In genomic region chr13:100859861-100860260, GRCh38 we compare ENCODE assay signal across 36 cellular contexts.
"Had no signal": no experiment of that assay in that cellular context is flagged by ENCODE, and none has a peak within 500 bp of the region (broad histone marks: within the 10 kb centered on the region; RNA-seq: fewer than 3 reads in every experiment).

No MANE protein-coding gene starts in this region.

- H3K4me3 Mint-ChIP-seq: activated B cell treated with CpG ODN at 0.5 μM for 24 hours; activated CD8-positive, alpha-beta T cell treated with anti-CD3 and anti-CD28 coated beads for 36 hours; activated naive CD8-positive, alpha-beta T cell; activated T-cell treated with anti-CD3 and anti-CD28 coated beads, Interleukin-2, amount 50 U/mL, for 4 hours; activated T-helper 17 cell treated with anti-CD3 and anti-CD28 coated beads, Interleukin-2, amount 50 U/mL, for 72 hours; brain; dendritic cell treated with granulocyte-macrophage colony-stimulating factor and Interleukin-4, amounts not matched to agents 40 ng/mL and 50 ng/mL, for 4 days; endodermal cell; T-cell; T-helper 1 cell treated with Interleukin-12 subunit alpha and Interleukin-12 subunit beta and Interleukin-4 antibody, amounts not matched to agents 30 μg/mL and 1 μg/mL, for 36 hours; T-helper 2 cell treated with Interferon-gamma antibody and Interleukin-4, amounts not matched to agents 5 μg/mL and 100 μg/mL, for 36 hours had no signal

- H3K36me3 Mint-ChIP-seq: activated naive CD8-positive, alpha-beta T cell; T-cell had no signal

- H3K27me3 ChIP-seq: breast epithelium, cardiac muscle cell, dorsolateral prefrontal cortex, foreskin keratinocyte, gastrocnemius medialis, heart left ventricle had no signal

- H3K36me3 ChIP-seq: breast epithelium, cardiac muscle cell, gastrocnemius medialis, heart left ventricle, WERI-Rb-1 had no signal

- H3K27ac Mint-ChIP-seq: activated B cell treated with CpG ODN at 0.5 μM for 24 hours; activated CD8-positive, alpha-beta T cell treated with anti-CD3 and anti-CD28 coated beads for 36 hours; activated naive CD8-positive, alpha-beta T cell; activated T-helper 17 cell treated with anti-CD3 and anti-CD28 coated beads, Interleukin-2, amount 50 U/mL, for 72 hours; brain; dendritic cell treated with granulocyte-macrophage colony-stimulating factor and Interleukin-4, amounts not matched to agents 40 ng/mL and 50 ng/mL, for 4 days; endodermal cell; T-cell; T-helper 1 cell treated with Interleukin-12 subunit alpha and Interleukin-12 subunit beta and Interleukin-4 antibody, amounts not matched to agents 30 μg/mL and 1 μg/mL, for 36 hours; T-helper 2 cell treated with Interferon-gamma antibody and Interleukin-4, amounts not matched to agents 5 μg/mL and 100 μg/mL, for 36 hours had no signal

- DNase-seq: activated B cell treated with CpG ODN at 0.5 μM for 24 hours; activated CD4-positive, alpha-beta T cell treated with anti-CD3 and anti-CD28 coated beads for 48 hours; activated CD4-positive, alpha-beta T cell treated with anti-CD3 and anti-CD28 coated beads, Interleukin-2, amount 50 U/mL, for 1 hour; activated CD4-positive, alpha-beta T cell treated with anti-CD3 and anti-CD28 coated beads, Interleukin-2, amount 50 U/mL, for 48 hours; activated CD8-positive, alpha-beta memory T cell treated with anti-CD3 and anti-CD28 coated beads for 24 hours; activated CD8-positive, alpha-beta T cell treated with anti-CD3 and anti-CD28 coated beads for 36 hours; activated effector memory CD4-positive, alpha-beta T cell treated with Interleukin-2 at 50 U/mL for 16 hours; activated gamma-delta T cell treated with Interleukin-2 at 50 U/mL for 16 hours; activated naive CD4-positive, alpha-beta T cell treated with anti-CD3 and anti-CD28 coated beads, Interleukin-2, amount 50 U/mL, for 16 hours; activated naive CD4-positive, alpha-beta T cell treated with Interleukin-2 at 50 U/mL for 16 hours; activated T-cell treated with anti-CD3 and anti-CD28 coated beads, Interleukin-2, amount 50 U/mL, for 4 hours; amygdala; aorta; central memory CD4-positive, alpha-beta T cell; cerebellar nuclear complex; dorsolateral prefrontal cortex; effector memory CD4-positive, alpha-beta T cell; endodermal cell; foreskin keratinocyte; gastrocnemius medialis; glutamatergic neuron; heart left ventricle; T-cell; T1000; WERI-Rb-1 had no signal

- H3K4me3 ChIP-seq: breast epithelium, cardiac muscle cell, coronary artery, dorsolateral prefrontal cortex, gastrocnemius medialis, heart left ventricle had no signal

- H3K9me3 Mint-ChIP-seq: activated CD8-positive, alpha-beta T cell treated with anti-CD3 and anti-CD28 coated beads for 36 hours; activated T-cell treated with anti-CD3 and anti-CD28 coated beads, Interleukin-2, amount 50 U/mL, for 4 hours; activated T-helper 17 cell treated with anti-CD3 and anti-CD28 coated beads, Interleukin-2, amount 50 U/mL, for 72 hours; dendritic cell treated with granulocyte-macrophage colony-stimulating factor and Interleukin-4, amounts not matched to agents 40 ng/mL and 50 ng/mL, for 4 days; T-cell had no signal

- H3K9me3 ChIP-seq: breast epithelium, gastrocnemius medialis had no signal

- H3K27ac ChIP-seq: breast epithelium, cardiac muscle cell, coronary artery, dorsolateral prefrontal cortex, foreskin keratinocyte, gastrocnemius medialis, heart left ventricle, WERI-Rb-1 had no signal

- H3K27me3 Mint-ChIP-seq: activated B cell treated with CpG ODN at 0.5 μM for 24 hours; activated CD8-positive, alpha-beta T cell treated with anti-CD3 and anti-CD28 coated beads for 36 hours; activated naive CD8-positive, alpha-beta T cell; brain; dendritic cell treated with granulocyte-macrophage colony-stimulating factor and Interleukin-4, amounts not matched to agents 40 ng/mL and 50 ng/mL, for 4 days; T-cell had no signal

- ATAC-seq: activated CD4-positive, CD25-positive, alpha-beta regulatory T cell treated with anti-CD3 and anti-CD28 coated beads, Interleukin-2, amount 50 U/mL, for 24 hours; activated CD8-positive, alpha-beta T cell treated with anti-CD3 and anti-CD28 coated beads for 36 hours; activated T-cell treated with anti-CD3 and anti-CD28 coated beads, Interleukin-2, amount 50 U/mL, for 4 hours; activated T-helper 17 cell treated with anti-CD3 and anti-CD28 coated beads, Interleukin-2, amount 50 U/mL, for 72 hours; esophagus mucosa; foreskin keratinocyte; gastrocnemius medialis; heart left ventricle; T-cell had no signal

- H3K4me1 Mint-ChIP-seq: activated B cell treated with CpG ODN at 0.5 μM for 24 hours; activated T-helper 17 cell treated with anti-CD3 and anti-CD28 coated beads, Interleukin-2, amount 50 U/mL, for 72 hours; brain; endodermal cell; T-cell had no signal

- H3K4me1 ChIP-seq: breast epithelium, gastrocnemius medialis, heart left ventricle had no signal
